Comparison of ENCODE assay signal across 13 cellular contexts in the genomic region with DNA sequence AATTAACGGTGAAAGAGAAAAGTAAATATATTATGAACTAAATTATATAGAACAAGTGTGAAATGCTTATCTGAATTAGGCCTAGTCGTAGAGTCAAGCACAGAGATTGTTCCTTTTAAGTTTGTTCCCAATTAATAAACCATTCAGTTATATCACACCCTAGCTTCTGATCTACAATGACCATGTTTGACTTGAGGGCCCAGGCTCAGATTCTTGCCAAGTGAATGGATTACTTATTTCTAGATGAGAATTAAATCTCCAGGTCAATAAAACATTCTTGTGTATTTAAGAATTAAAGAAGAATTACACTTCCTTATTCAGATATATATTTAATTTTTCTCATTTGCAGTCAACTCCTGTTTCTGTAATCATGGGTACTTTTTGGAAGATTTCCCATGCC. TPM values are rescaled to one million over a fixed set of nuclear protein-coding genes. Genes with fewer than 3 reads are reported as not detected.
DNase-seq lines count a peak whose midpoint lies in the region; ATAC-seq, FAIRE-seq and TF ChIP-seq lines count a peak whose summit lies in the region.
"Had no signal": no experiment of that assay in that cellular context is flagged by ENCODE, and none has a peak within 500 bp of the region (broad histone marks: within the 10 kb centered on the region; RNA-seq: fewer than 3 reads in every experiment).

No MANE protein-coding gene starts in this region.

- POLR2A ChIA-PET in A673 (lab: Charles Lee; ENCODE audit: low non-redundant PET): no interaction called here

- H3K4me3 ChIP-seq in kidney (ENCODE audit: low read length in 2 of 2) (no peak overlapping the region), small intestine (ENCODE audit: low read depth in 1 of 2, low read length in 2 of 2) (no peak overlapping the region), A673 (ENCODE audit: low read depth, low read length, poor library complexity, severe bottlenecking) (no peak overlapping the region)
- H3K4me3 ChIP-seq: GM12878 had no signal

- H3K36me3 ChIP-seq in kidney (ENCODE audit: control insufficient read depth in 1 of 2, insufficient read depth in 2 of 2, low read length in 2 of 2) (no peaks in the 10 kb centered on the region), small intestine (ENCODE audit: control insufficient read depth in 2 of 2, insufficient read depth in 2 of 2, low read length in 2 of 2) (peaks cover 0 to 9% of the 10 kb centered on the region in 2 donors), A673 (ENCODE audit: insufficient read depth, low read length, poor library complexity, severe bottlenecking) (no peaks in the 10 kb centered on the region)

- CTCF ChIA-PET in A673 (lab: Charles Lee): no interaction called here

- TF ChIP-seq CTCF in kidney (IDR thresholded peaks at IDR 0.05; ENCODE audit: borderline replicate concordance, extremely low read depth, insufficient read depth) (no peak), A673 (conservative IDR thresholded peaks at IDR 0.05; ENCODE audit: low read depth, low read length) (no peak), natural killer cell (IDR thresholded peaks at IDR 0.05) (no peak)

- H3K9me3 ChIP-seq in kidney (ENCODE audit: control insufficient read depth in 1 of 2, low read length in 2 of 2) (no peaks in the 10 kb centered on the region), small intestine (ENCODE audit: control insufficient read depth, low read depth) (no peaks in the 10 kb centered on the region), A673 (ENCODE audit: low read depth, low read length, poor library complexity, severe bottlenecking) (no peaks in the 10 kb centered on the region)

- no peak overlapping the region for H3K27ac Mint-ChIP-seq in natural killer cell
- H3K27ac Mint-ChIP-seq: CD4-positive, alpha-beta T cell had no signal

- WGBS in small intestine, 3 donors: 7 to 51% (median 28%) methylated on average over 2 of the region's 2 CpGs

- no peak overlapping the region for H3K4me3 Mint-ChIP-seq in natural killer cell
- H3K4me3 Mint-ChIP-seq: CD4-positive, alpha-beta T cell; IgD-negative memory B cell had no signal

- no peaks in the 10 kb centered on the region for H3K4me1 Mint-ChIP-seq in natural killer cell

- peaks cover 0 to 2% of the 10 kb centered on the region in 2 donors for H3K4me1 ChIP-seq in kidney (ENCODE audit: control insufficient read depth in 1 of 2, insufficient read depth in 1 of 2, low read depth in 1 of 2, low read length in 2 of 2)
- H3K4me1 ChIP-seq in small intestine (ENCODE audit: control insufficient read depth in 2 of 2, insufficient read depth in 1 of 2, low read depth in 1 of 2, low read length in 1 of 2): no peaks in the 10 kb centered on the region
- H3K4me1 ChIP-seq in A673 (ENCODE audit: insufficient read depth, low read length, poor library complexity, severe bottlenecking): no peaks in the 10 kb centered on the region

- intact Hi-C loops in kidney (cut with DNase I) (no loop called here), A673 (cut with micrococcal nuclease; ENCODE audit: unreplicated experiment) (no loop called here), natural killer cell (cut with micrococcal nuclease) (no loop called here)

- H3K9ac ChIP-seq in kidney (ENCODE audit: low read length in 2 of 2): no peak overlapping the region

- no TSS peak for BruUV-seq in A673 (replicated peaks; lab: Mats Ljungman, UMichigan)

- H3K27ac ChIP-seq in kidney (ENCODE audit: low read depth in 2 of 2, low read length in 2 of 2): no peak overlapping the region
- H3K27ac ChIP-seq in small intestine (ENCODE audit: low read depth in 1 of 2, low read length in 1 of 2): no peak overlapping the region
- no peak overlapping the region for H3K27ac ChIP-seq in A673 (ENCODE audit: low read depth, low read length, poor library complexity, severe bottlenecking)

- H3K9me3 Mint-ChIP-seq in natural killer cell: no peaks in the 10 kb centered on the region
- H3K9me3 Mint-ChIP-seq: CD4-positive, alpha-beta T cell had no signal

- H3K27me3 Mint-ChIP-seq in natural killer cell (ENCODE audit: low read depth in 2 of 2): peaks cover 0 to 3% of the 10 kb centered on the region in 2 donors
- H3K27me3 Mint-ChIP-seq: CD4-positive, alpha-beta T cell; IgD-negative memory B cell had no signal

- ATAC-seq in HG02973 (IDR thresholded peaks at IDR 0.05; ENCODE audit: unreplicated experiment) (no peak), natural killer cell (no peak)
- ATAC-seq: GM12878 had no signal

- DNase-seq in HT-29 (ENCODE audit: low spot score) (peak; percentile 51), kidney (no peak), small intestine (peak; percentile 41), A673 (ENCODE audit: low spot score) (no peak), natural killer cell (no peak)
- DNase-seq: C1 segment of cervical spinal cord; CD4-positive, alpha-beta T cell; DMS79 had no signal

- FAIRE-seq in kidney (lab: Jason Lieb, UNC) (peak; percentile 56), small intestine (lab: Jason Lieb, UNC) (no peak)
- FAIRE-seq: GM12878, GM18507, H54 had no signal

- H3K36me3 Mint-ChIP-seq in natural killer cell: no peaks in the 10 kb centered on the region
- H3K36me3 Mint-ChIP-seq: IgD-negative memory B cell had no signal

- H3K27me3 ChIP-seq in small intestine (ENCODE audit: control insufficient read depth in 2 of 2, insufficient read depth in 2 of 2, low read length in 2 of 2) (no peaks in the 10 kb centered on the region), A673 (replicated peaks; ENCODE audit: insufficient read depth, low read depth, low read length, poor library complexity) (no peaks in the 10 kb centered on the region)

RNA-seq across cellular contexts. Expression of a gene that starts 37.4 kb away (rescaled TPM):
- 24.2 and 26.8 TPM in 2 replicates for total RNA-seq in HT-29 (2014; rRNA removed; shearing (Covaris generic))
- total RNA-seq in kidney (21.6 TPM), A673 (2021) (15.9 and 18.3 TPM in 2 replicates), natural killer cell (10 to 100 TPM; 54.7 to 81.4 (median 55.5) TPM)
- polyA plus RNA-seq in kidney (ENCODE audit: insufficient read depth, low read depth, low replicate concordance) (11.8 TPM), small intestine (100 to 1,000 TPM in 1 of 3 donors, 10 to 100 TPM in 2; 48.9 to 123 (median 89.4) TPM)

Comparison
In these comparisons a context has a peak if more than half of its experiments do, and no peak if none do; other contexts are left out.
1. DNase-seq: peak in HT-29 (single experiment) and small intestine (single experiment); none in kidney (single experiment), A673 (single experiment) and natural killer cell (single experiment).